8 cellular contexts compared by ENCODE assay signal in the genomic region with DNA sequence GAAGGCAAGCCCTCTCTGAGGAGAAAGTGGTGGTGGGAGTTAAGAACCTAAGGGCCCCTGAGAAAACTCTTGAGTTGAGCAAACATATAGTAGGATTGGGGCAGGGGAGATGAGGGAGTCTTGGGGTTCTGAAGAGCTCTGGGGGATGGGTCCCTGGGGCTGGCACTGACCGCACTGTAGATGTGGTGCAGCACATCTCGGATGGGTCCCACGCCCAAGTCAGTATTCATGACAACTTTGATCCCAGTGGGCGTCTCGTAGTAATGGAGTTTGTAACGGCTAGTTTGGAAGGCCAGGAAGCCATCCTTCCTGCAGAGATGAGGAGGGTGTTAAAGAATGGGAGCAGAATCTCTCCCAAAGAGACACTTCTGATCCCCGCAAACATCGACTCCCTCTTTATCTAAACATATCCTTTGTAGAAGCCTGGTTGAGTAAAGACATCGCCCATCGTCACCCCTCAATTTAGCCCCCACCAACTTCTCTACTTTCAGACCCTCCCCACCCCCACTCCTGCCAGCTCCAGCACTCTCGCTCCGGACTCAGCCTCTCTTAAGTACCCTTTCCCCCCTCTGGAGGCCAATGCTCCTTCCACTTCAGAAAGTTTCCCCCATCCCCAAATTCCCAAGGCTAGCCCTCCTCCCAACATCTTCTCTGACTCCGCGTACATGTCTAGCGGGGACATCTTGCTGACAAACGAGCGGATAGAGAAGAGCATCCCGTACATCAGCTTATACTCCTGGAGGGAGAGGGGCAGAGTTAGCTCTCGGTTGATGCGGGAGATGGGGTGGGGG. TPM values are rescaled to one million over a fixed set of nuclear protein-coding genes. Genes with fewer than 3 reads are reported as not detected.
DNase-seq lines count a peak whose midpoint lies in the region; ATAC-seq and TF ChIP-seq lines count a peak whose summit lies in the region.

No MANE protein-coding gene starts in this region.

- H3K4me3 ChIP-seq in iPS-15b (ENCODE audit: low read depth, low read length), result peak overlapping the region; percentile 99

- in situ Hi-C loops in KBM-7 (cut with MboI; ENCODE audit: low pct_unique_long_range_greater_than_20kb, low sequenced_read_pairs), result no loop called here

- peak overlapping the region; percentile 94 for H3K27ac Mint-ChIP-seq in activated CD8-positive, alpha-beta T cell treated with anti-CD3 and anti-CD28 coated beads for 36 hours
- peak overlapping the region; percentile 99 for H3K27ac Mint-ChIP-seq in stimulated activated naive B cell treated with anti-CD40 and anti-IgM and Interleukin-4, amounts not matched to agents 10 μg/mL and 1 μg/mL and 100 μg/mL, for 72 hours

- CTCF ChIA-PET in activated CD8-positive, alpha-beta T cell treated with anti-CD3 and anti-CD28 coated beads for 36 hours (lab: Charles Lee), result interaction anchor here (1.1 to 8.2 kb wide), 9 partner anchors 13 to 163 kb away, joined by 4 to 90 read pairs (median 6); a partner anchor contains a TSS

- H3K36me3 ChIP-seq in iPS-15b (ENCODE audit: control insufficient read depth, insufficient read depth, low read length), result peaks cover 3% of the 10 kb centered on the region

- ATAC-seq in activated CD8-positive, alpha-beta T cell treated with anti-CD3 and anti-CD28 coated beads for 36 hours, result no peak
- ATAC-seq in stimulated activated naive B cell treated with anti-CD40 and anti-IgM and Interleukin-4, amounts not matched to agents 10 μg/mL and 1 μg/mL and 100 μg/mL, for 72 hours (replicated peaks), result no peak
- ATAC-seq in HG02870 (IDR thresholded peaks at IDR 0.05; ENCODE audit: unreplicated experiment), result no peak

- no peaks in the 10 kb centered on the region for H3K9me3 ChIP-seq in iPS-15b (ENCODE audit: control insufficient read depth, insufficient read depth, low read length)

- peaks cover 2% of the 10 kb centered on the region for H3K4me1 ChIP-seq in iPS-15b (ENCODE audit: control insufficient read depth, insufficient read depth, low read length)

- POLR2A ChIA-PET in activated CD8-positive, alpha-beta T cell treated with anti-CD3 and anti-CD28 coated beads for 36 hours (lab: Charles Lee), result interaction anchor here (0.7 to 2.3 kb wide), 7 partner anchors 9 to 244 kb away, joined by 3 to 12 read pairs (median 3); a partner anchor contains a TSS

- H3K9me3 Mint-ChIP-seq in activated CD8-positive, alpha-beta T cell treated with anti-CD3 and anti-CD28 coated beads for 36 hours, result no peaks in the 10 kb centered on the region
- H3K9me3 Mint-ChIP-seq in stimulated activated naive B cell treated with anti-CD40 and anti-IgM and Interleukin-4, amounts not matched to agents 10 μg/mL and 1 μg/mL and 100 μg/mL, for 72 hours, result no peaks in the 10 kb centered on the region

- no peaks in the 10 kb centered on the region for H3K27me3 Mint-ChIP-seq in activated CD8-positive, alpha-beta T cell treated with anti-CD3 and anti-CD28 coated beads for 36 hours
- H3K27me3 Mint-ChIP-seq in stimulated activated naive B cell treated with anti-CD40 and anti-IgM and Interleukin-4, amounts not matched to agents 10 μg/mL and 1 μg/mL and 100 μg/mL, for 72 hours, result no peaks in the 10 kb centered on the region

- peak overlapping the region; percentile 87 for H3K4me3 Mint-ChIP-seq in activated CD8-positive, alpha-beta T cell treated with anti-CD3 and anti-CD28 coated beads for 36 hours
- H3K4me3 Mint-ChIP-seq in stimulated activated naive B cell treated with anti-CD40 and anti-IgM and Interleukin-4, amounts not matched to agents 10 μg/mL and 1 μg/mL and 100 μg/mL, for 72 hours, result peak overlapping the region; percentile 85 to 99

- peaks cover 50% of the 10 kb centered on the region for H3K27me3 ChIP-seq in iPS-15b (ENCODE audit: control insufficient read depth, insufficient read depth, low read length)

- H3K36me3 Mint-ChIP-seq in activated CD8-positive, alpha-beta T cell treated with anti-CD3 and anti-CD28 coated beads for 36 hours (ENCODE audit: low read depth), result peaks cover 19% of the 10 kb centered on the region
- peaks cover 10 to 50% of the 10 kb centered on the region in 2 donors for H3K36me3 Mint-ChIP-seq in stimulated activated naive B cell treated with anti-CD40 and anti-IgM and Interleukin-4, amounts not matched to agents 10 μg/mL and 1 μg/mL and 100 μg/mL, for 72 hours

- H3K4me1 Mint-ChIP-seq in activated CD8-positive, alpha-beta T cell treated with anti-CD3 and anti-CD28 coated beads for 36 hours (ENCODE audit: low read depth), result peaks cover 37% of the 10 kb centered on the region
- peaks cover 33 to 39% of the 10 kb centered on the region in 2 donors for H3K4me1 Mint-ChIP-seq in stimulated activated naive B cell treated with anti-CD40 and anti-IgM and Interleukin-4, amounts not matched to agents 10 μg/mL and 1 μg/mL and 100 μg/mL, for 72 hours

- intact Hi-C loops in activated CD8-positive, alpha-beta T cell treated with anti-CD3 and anti-CD28 coated beads for 36 hours (cut with micrococcal nuclease), result no loop called here

- DNase-seq in NCI-H82 (lab: John Stamatoyannopoulos, UW), result peak; percentile 67
- no peak for DNase-seq in NCI-H82 treated with DMSO at 0.1 percent for 48 hours (lab: John Stamatoyannopoulos, UW; ENCODE audit: unreplicated experiment)
- peak; percentile 21 for DNase-seq in activated CD8-positive, alpha-beta T cell treated with anti-CD3 and anti-CD28 coated beads for 36 hours
- no peak for DNase-seq in stimulated activated naive B cell treated with anti-CD40 and anti-IgM and Interleukin-4, amounts not matched to agents 10 μg/mL and 1 μg/mL and 100 μg/mL, for 72 hours
- no peak for DNase-seq in DMS79 treated with DMSO at 0.1 percent for 48 hours (lab: John Stamatoyannopoulos, UW)
- no peak for DNase-seq in KBM-7

- no peak for TF ChIP-seq CTCF in activated CD8-positive, alpha-beta T cell treated with anti-CD3 and anti-CD28 coated beads for 36 hours (IDR thresholded peaks at IDR 0.05)

- H3K9ac ChIP-seq in iPS-15b (ENCODE audit: low read depth, low read length), result peak overlapping the region; percentile 24

RNA-seq across cellular contexts. Expression of a gene that starts 0.7 kb away (rescaled TPM):
- total RNA-seq in activated CD8-positive, alpha-beta T cell treated with anti-CD3 and anti-CD28 coated beads for 36 hours, result 100 to 1,000 TPM; 140 to 143 TPM

RNA-seq across cellular contexts. Expression of a gene that starts 1.0 kb away (rescaled TPM):
- total RNA-seq in activated CD8-positive, alpha-beta T cell treated with anti-CD3 and anti-CD28 coated beads for 36 hours, result 10 to 100 TPM; 48.4 to 54.1 TPM

RNA-seq across cellular contexts. Expression of a gene that starts 1.4 kb away (rescaled TPM):
- 1 to 10 TPM; 7.2 to 7.6 TPM for total RNA-seq in activated CD8-positive, alpha-beta T cell treated with anti-CD3 and anti-CD28 coated beads for 36 hours

RNA-seq across cellular contexts. Expression of a gene that starts 14.9 kb away (rescaled TPM):
- total RNA-seq in activated CD8-positive, alpha-beta T cell treated with anti-CD3 and anti-CD28 coated beads for 36 hours, result 1 to 10 TPM; 5.1 to 5.2 TPM

RNA-seq across cellular contexts. Expression of a gene that starts 42.4 kb away (rescaled TPM):
- total RNA-seq in activated CD8-positive, alpha-beta T cell treated with anti-CD3 and anti-CD28 coated beads for 36 hours, result 100 to 1,000 TPM; 130 to 139 TPM

Comparison
In these comparisons a context has a peak if more than half of its experiments do, and no peak if none do; other contexts are left out.
1. DNase-seq: peak in NCI-H82 (single experiment) and activated CD8-positive, alpha-beta T cell treated with anti-CD3 and anti-CD28 coated beads for 36 hours (single experiment); none in NCI-H82 treated with DMSO at 0.1 percent for 48 hours (single experiment), stimulated activated naive B cell treated with anti-CD40 and anti-IgM and Interleukin-4, amounts not matched to agents 10 μg/mL and 1 μg/mL and 100 μg/mL, for 72 hours (single experiment), DMS79 treated with DMSO at 0.1 percent for 48 hours (single experiment) and KBM-7 (single experiment).